24 cellular contexts compared by ENCODE assay signal in the genomic region with DNA sequence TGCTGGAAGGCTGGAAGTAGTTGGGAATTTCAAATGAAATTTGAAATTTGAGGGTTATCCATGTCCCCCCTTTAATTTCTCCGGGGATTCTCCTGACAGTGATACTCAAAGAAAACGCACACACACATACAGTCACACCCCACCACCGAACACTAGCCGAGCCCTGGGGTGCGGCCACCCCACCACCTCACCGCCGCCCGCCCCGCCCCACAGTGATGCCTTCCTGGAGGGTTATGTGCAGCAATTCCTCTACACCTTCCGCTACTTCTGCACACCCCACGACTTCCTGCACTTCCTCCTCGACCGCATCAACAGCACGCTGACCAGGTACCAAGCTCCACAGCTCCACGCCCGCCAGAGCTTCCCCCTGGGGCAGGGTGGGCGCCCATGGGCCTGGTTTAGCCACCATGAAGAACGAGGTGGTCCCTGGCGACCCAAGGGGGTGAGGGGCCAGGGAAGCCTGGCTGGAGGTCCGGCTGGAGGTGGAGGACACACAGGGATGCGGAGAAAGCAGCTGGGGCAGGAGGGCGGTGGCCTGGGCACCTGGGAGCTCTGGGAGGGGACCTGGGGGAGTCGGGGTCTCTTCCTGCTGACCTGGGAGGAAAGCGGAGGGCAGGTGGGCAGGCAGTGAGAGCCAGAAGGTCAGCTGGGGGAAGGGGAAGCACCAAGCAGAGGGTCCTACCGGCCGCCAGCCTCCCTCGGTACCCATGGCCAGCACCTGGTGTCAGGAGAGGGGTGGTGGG. TPM values are rescaled to one million over a fixed set of nuclear protein-coding genes. Genes with fewer than 3 reads are reported as not detected.
DNase-seq lines count a peak whose midpoint lies in the region; ATAC-seq, FAIRE-seq and TF ChIP-seq lines count a peak whose summit lies in the region.
"Had no signal": no experiment of that assay in that cellular context is flagged by ENCODE, and none has a peak within 500 bp of the region (broad histone marks: within the 10 kb centered on the region; RNA-seq: fewer than 3 reads in every experiment).

No MANE protein-coding gene starts in this region.

- CTCF ChIA-PET in activated CD8-positive, alpha-beta T cell treated with anti-CD3 and anti-CD28 coated beads, Interleukin-2, amount 10 ng/mL, durations not matched to agents 7 days and 5 days (lab: Charles Lee) = no interaction called here
- CTCF ChIA-PET in activated CD8-positive, alpha-beta T cell treated with anti-CD3 and anti-CD28 coated beads for 36 hours (lab: Charles Lee) = no interaction called here
- CTCF ChIA-PET in HEK293 (lab: Yijun Ruan, JAX) = no interaction called here
- CTCF ChIA-PET in H1 (lab: Charles Lee; ENCODE audit: partially characterized antibody) = interaction anchor here (0.7 to 1.6 kb wide), 3 partner anchors 15 to 52 kb away, joined by 3 to 5 read pairs (median 5); no protein-coding TSS in a partner anchor

- peak overlapping the region; percentile 40 for H4K91ac ChIP-seq in H1 (replicated peaks; ENCODE audit: insufficient read length, low read length)

- H3K36me3 ChIP-seq in HEK293 (ENCODE audit: control insufficient read depth in 2 of 2, insufficient read depth in 1 of 2, low read length in 2 of 2) (no peaks in the 10 kb centered on the region), H1 (ENCODE audit: control insufficient read depth in 2 of 4, insufficient read depth in 4 of 4, low read length in 3 of 4) (no peaks in the 10 kb centered on the region; a peak in 3 of 8 replicates)

- no peaks in the 10 kb centered on the region; a peak in 1 of 7 replicates for H3K27me3 ChIP-seq in H1 (replicated peaks in 1 of 4; ENCODE audit: control insufficient read depth in 3 of 4, extremely low read depth in 1 of 4, insufficient read depth in 3 of 4, low read length in 3 of 4)

- H3K4me2 ChIP-seq in H1 (ENCODE audit: insufficient read depth in 1 of 2, low read depth in 2 of 2, low read length in 2 of 2) = no peak overlapping the region
- H3K4me2 ChIP-seq: GM23338 had no signal

- H2BK12ac ChIP-seq in H1 (ENCODE audit: low read depth, low read length) = no peak overlapping the region

- no peaks in the 10 kb centered on the region for H3K36me3 Mint-ChIP-seq in activated CD8-positive, alpha-beta T cell treated with anti-CD3 and anti-CD28 coated beads, Interleukin-2, amount 10 ng/mL, durations not matched to agents 7 days and 5 days (ENCODE audit: low read depth)
- H3K36me3 Mint-ChIP-seq in activated CD8-positive, alpha-beta T cell treated with anti-CD3 and anti-CD28 coated beads for 36 hours (ENCODE audit: low read depth) = no peaks in the 10 kb centered on the region
- H3K36me3 Mint-ChIP-seq: CD14-positive monocyte; CD8-positive, alpha-beta T cell had no signal

- H3K79me1 ChIP-seq in H1 (ENCODE audit: low read depth, low read length) = no peaks in the 10 kb centered on the region

- no peak for TF ChIP-seq RAD21 in H1 (IDR thresholded peaks at IDR 0.05 in 1 of 2, conservative IDR thresholded peaks at IDR 0.05 in 1 of 2; ENCODE audit: low read depth in 2 of 2, low read length in 2 of 2)

- FAIRE-seq in H1 (lab: Jason Lieb, UNC) = no peak
- FAIRE-seq: A204.1, D721Med, G401.6, GM12891, HepG2, HTR-8/SVneo had no signal

- peak overlapping the region; percentile 61 for H3K27ac Mint-ChIP-seq in activated CD8-positive, alpha-beta T cell treated with anti-CD3 and anti-CD28 coated beads, Interleukin-2, amount 10 ng/mL, durations not matched to agents 7 days and 5 days
- no peak overlapping the region for H3K27ac Mint-ChIP-seq in activated CD8-positive, alpha-beta T cell treated with anti-CD3 and anti-CD28 coated beads for 36 hours
- H3K27ac Mint-ChIP-seq: B cell; CD8-positive, alpha-beta T cell; GM23338; H9; HFFc6 had no signal

- peaks cover 7% of the 10 kb centered on the region for H3K4me1 Mint-ChIP-seq in activated CD8-positive, alpha-beta T cell treated with anti-CD3 and anti-CD28 coated beads, Interleukin-2, amount 10 ng/mL, durations not matched to agents 7 days and 5 days (ENCODE audit: low read depth)
- H3K4me1 Mint-ChIP-seq in activated CD8-positive, alpha-beta T cell treated with anti-CD3 and anti-CD28 coated beads for 36 hours (ENCODE audit: low read depth) = no peaks in the 10 kb centered on the region
- H3K4me1 Mint-ChIP-seq: B cell, CD14-positive monocyte, GM23338, H9 had no signal

- H3K4ac ChIP-seq in H1 (replicated peaks; ENCODE audit: insufficient read length, low read depth, low read length) = no peak overlapping the region

- H3K4me3 Mint-ChIP-seq in activated CD8-positive, alpha-beta T cell treated with anti-CD3 and anti-CD28 coated beads, Interleukin-2, amount 10 ng/mL, durations not matched to agents 7 days and 5 days = peak overlapping the region; percentile 16
- no peak overlapping the region for H3K4me3 Mint-ChIP-seq in activated CD8-positive, alpha-beta T cell treated with anti-CD3 and anti-CD28 coated beads for 36 hours
- H3K4me3 Mint-ChIP-seq: B cell; CD14-positive monocyte; CD8-positive, alpha-beta T cell; GM23338; H9; HFFc6 had no signal

- no peaks in the 10 kb centered on the region for H3K79me2 ChIP-seq in H1 (ENCODE audit: control insufficient read depth in 1 of 2, insufficient read depth in 2 of 2, low read length in 2 of 2)

- TF ChIP-seq EP300 in H1 (IDR thresholded peaks at IDR 0.05; ENCODE audit: borderline replicate concordance in 1 of 2, low read depth in 2 of 2, low read length in 2 of 2) = no peak

- peaks cover 0 to 12% of the 10 kb centered on the region in 2 experiments for H4K20me1 ChIP-seq in H1 (replicated peaks in 1 of 2; ENCODE audit: control insufficient read depth in 1 of 2, insufficient read depth in 2 of 2, low read length in 2 of 2)

- no peak overlapping the region for H3K14ac ChIP-seq in H1 (ENCODE audit: insufficient read length)

- no peak overlapping the region; the same call in 1 of the 2 replicates for H3K18ac ChIP-seq in H1 (ENCODE audit: extremely low read depth, low read length)

- TF ChIP-seq POLR2A in H1 (IDR thresholded peaks at IDR 0.05; ENCODE audit: control extremely low read depth in 1 of 2, low read depth in 2 of 2, low read length in 2 of 2) = no peak

- no peak overlapping the region for H3K23ac ChIP-seq in H1 (ENCODE audit: insufficient read length)

- no peak overlapping the region for H2AFZ ChIP-seq in H1 (ENCODE audit: low read length)
- H2AFZ ChIP-seq: GM23338 had no signal

- no peak overlapping the region for H2BK15ac ChIP-seq in H1 (ENCODE audit: low read length)

- H3K4me3 ChIP-seq in HEK293 (ENCODE audit: low read depth, low read length) = no peak overlapping the region
- no peak overlapping the region for H3K4me3 ChIP-seq in H1 (ENCODE audit: extremely low read depth in 1 of 4, insufficient read depth in 2 of 4, low read depth in 3 of 4, low read length in 4 of 4)
- H3K4me3 ChIP-seq: GM23338 had no signal

- TF ChIP-seq CTCF in activated CD8-positive, alpha-beta T cell treated with anti-CD3 and anti-CD28 coated beads for 36 hours (IDR thresholded peaks at IDR 0.05) = no peak
- no peak for TF ChIP-seq CTCF in HEK293 (tag by site-specific recombination; IDR thresholded peaks at IDR 0.05)
- TF ChIP-seq CTCF in H1 (IDR thresholded peaks at IDR 0.05; ENCODE audit: control extremely low read depth in 1 of 3, insufficient read depth in 1 of 3, low read depth in 1 of 3, low read length in 3 of 3) = no peak

- no peak overlapping the region for H2BK5ac ChIP-seq in H1 (ENCODE audit: low read depth, low read length)

- DNase-seq in activated CD8-positive, alpha-beta T cell treated with anti-CD3 and anti-CD28 coated beads, Interleukin-2, amount 10 ng/mL, durations not matched to agents 7 days and 5 days = peak; percentile 49
- no peak for DNase-seq in activated CD8-positive, alpha-beta T cell treated with anti-CD3 and anti-CD28 coated beads for 36 hours
- peak; percentile 30 for DNase-seq in Right ventricle myocardium inferior (ENCODE audit: missing footprints)
- no peak for DNase-seq in left ventricle myocardium superior
- DNase-seq in H1 (ENCODE audit: low read depth in 1 of 2, low spot score in 2 of 2) = no peak
- DNase-seq: COR-L47, DMS153, DMS79 treated with DMSO at 0.1 percent for 48 hours, EL, H9, HFFc6 had no signal

- ATAC-seq in activated CD8-positive, alpha-beta T cell treated with anti-CD3 and anti-CD28 coated beads, Interleukin-2, amount 10 ng/mL, durations not matched to agents 7 days and 5 days = peak; percentile 49
- ATAC-seq in activated CD8-positive, alpha-beta T cell treated with anti-CD3 and anti-CD28 coated beads for 36 hours = no peak
- ATAC-seq in Right ventricle myocardium inferior (no peak), left ventricle myocardium superior (no peak), GM19463 (IDR thresholded peaks at IDR 0.05; ENCODE audit: unreplicated experiment) (no peak), HG03442 (IDR thresholded peaks at IDR 0.05; ENCODE audit: unreplicated experiment) (no peak)
- ATAC-seq: CD8-positive, alpha-beta T cell; GM23338; HepG2 had no signal

- H3K4me1 ChIP-seq in HEK293 (ENCODE audit: control insufficient read depth, insufficient read depth, low read length) (no peaks in the 10 kb centered on the region; the same call in 1 of the 2 replicates), H1 (replicated peaks in 1 of 4; ENCODE audit: control insufficient read depth in 3 of 4, insufficient read depth in 4 of 4, low read length in 3 of 4) (no peaks in the 10 kb centered on the region; a peak in 1 of 7 replicates)

- H3K27me3 Mint-ChIP-seq in activated CD8-positive, alpha-beta T cell treated with anti-CD3 and anti-CD28 coated beads, Interleukin-2, amount 10 ng/mL, durations not matched to agents 7 days and 5 days (ENCODE audit: low read depth) = no peaks in the 10 kb centered on the region
- no peaks in the 10 kb centered on the region for H3K27me3 Mint-ChIP-seq in activated CD8-positive, alpha-beta T cell treated with anti-CD3 and anti-CD28 coated beads for 36 hours

- H3K56ac ChIP-seq in H1 (replicated peaks; ENCODE audit: insufficient read length, low read depth, low read length) = no peak overlapping the region

- H2AK5ac ChIP-seq in H1 (ENCODE audit: low read depth, low read length) = no peak overlapping the region

- H3K27ac ChIP-seq in HEK293 (ENCODE audit: extremely low read depth, low read depth, low read length) (no peak overlapping the region), H1 (ENCODE audit: low read depth, low read length) (no peak overlapping the region)

- no peaks in the 10 kb centered on the region for H3K9me3 Mint-ChIP-seq in activated CD8-positive, alpha-beta T cell treated with anti-CD3 and anti-CD28 coated beads, Interleukin-2, amount 10 ng/mL, durations not matched to agents 7 days and 5 days (ENCODE audit: insufficient read depth)
- H3K9me3 Mint-ChIP-seq in activated CD8-positive, alpha-beta T cell treated with anti-CD3 and anti-CD28 coated beads for 36 hours = no peaks in the 10 kb centered on the region
- H3K9me3 Mint-ChIP-seq: CD14-positive monocyte; CD8-positive, alpha-beta T cell; GM23338; H9 had no signal

- peaks cover 8% of the 10 kb centered on the region for H3K23me2 ChIP-seq in H1 (ENCODE audit: low read depth, low read length)

- no peak overlapping the region for H2BK120ac ChIP-seq in H1 (replicated peaks; ENCODE audit: low read depth, low read length)

- no peaks in the 10 kb centered on the region for H3K9me3 ChIP-seq in HEK293 (ENCODE audit: control insufficient read depth, insufficient read depth, low read depth, low read length)
- H3K9me3 ChIP-seq in H1 (ENCODE audit: insufficient read depth in 2 of 2, low read depth in 1 of 2, low read length in 1 of 2) = peaks cover 0 to 2% of the 10 kb centered on the region in 2 experiments; a peak in 1 of 4 replicates

- intact Hi-C loops in activated CD8-positive, alpha-beta T cell treated with anti-CD3 and anti-CD28 coated beads for 36 hours (cut with micrococcal nuclease) = no loop called here
- intact Hi-C loops in Right ventricle myocardium inferior (cut with DNase I) (no loop called here), left ventricle myocardium superior (cut with micrococcal nuclease) (no loop called here)

- H4K8ac ChIP-seq in H1 (ENCODE audit: extremely low read depth, insufficient read depth, low read length) = no peak overlapping the region

- H4K5ac ChIP-seq in H1 (ENCODE audit: insufficient read length, low read depth, low read length) = no peak overlapping the region

- WGBS in H1 (ENCODE audit: extremely low coverage in 1 of 2, insufficient coverage in 1 of 2, insufficient read length in 1 of 2, insufficient replicate concordance in 2 of 2, low coverage in 1 of 2, low lambda C conversion rate in 2 of 2, missing lambda C conversion rate in 1 of 2), 2 experiments = 85% methylated on average over 7 of the region's 27 CpGs; no CpG with 5 or more reads in 1 of the 2 experiments

- no peak overlapping the region for H2BK20ac ChIP-seq in H1 (ENCODE audit: low read length)

- POLR2A ChIA-PET in activated CD8-positive, alpha-beta T cell treated with anti-CD3 and anti-CD28 coated beads, Interleukin-2, amount 10 ng/mL, durations not matched to agents 7 days and 5 days (lab: Charles Lee) = no interaction called here
- POLR2A ChIA-PET in activated CD8-positive, alpha-beta T cell treated with anti-CD3 and anti-CD28 coated beads for 36 hours (lab: Charles Lee) = interaction anchor here (0.7 kb wide), 1 partner anchor 67 kb away, joined by 3 read pairs; no protein-coding TSS in a partner anchor
- POLR2A ChIA-PET in HEK293 (lab: Yijun Ruan, JAX) = no interaction called here
- POLR2A ChIA-PET in H1 (lab: Charles Lee; ENCODE audit: partially characterized antibody) = interaction anchor here (0.9 to 2.3 kb wide), 2 partner anchors 8 to 49 kb away, joined by 3 to 8 read pairs; no protein-coding TSS in a partner anchor

- no peak overlapping the region for H3K9ac ChIP-seq in H1 (replicated peaks in 1 of 4; ENCODE audit: extremely low read depth in 1 of 4, low read depth in 3 of 4, low read length in 3 of 4)

RNA-seq across cellular contexts. Expression of gene UTF1, which starts 19.4 kb away (rescaled TPM):
- not detected for total RNA-seq in activated CD8-positive, alpha-beta T cell treated with anti-CD3 and anti-CD28 coated beads, Interleukin-2, amount 10 ng/mL, durations not matched to agents 7 days and 5 days
- total RNA-seq in activated CD8-positive, alpha-beta T cell treated with anti-CD3 and anti-CD28 coated beads for 36 hours = not detected
- total RNA-seq in Right ventricle myocardium inferior = not detected
- total RNA-seq in left ventricle myocardium superior = not detected
- 21.7 and 21.8 TPM in 2 replicates for total RNA-seq in H1 (2021; fragmentation: NEBNext Ultra II Directional; extraction: Animal tissue kit (Norgen Biotek cat#: 25700))
- polyA plus RNA-seq in H1 (2011; rRNA removed) = 0.47 and 0.97 TPM in 2 replicates
- 0.56 TPM for polyA plus RNA-seq in H1 (2011; cell fraction: cytosol; rRNA removed)
- 3.0 TPM for polyA plus RNA-seq in H1 (2011; cell fraction: nucleus; rRNA removed)
- polyA plus RNA-seq in H1 (2012, experiment 1 of 2) = 4.6 to 12.2 TPM (median 10.6 TPM) in 4 replicates
- polyA plus RNA-seq in H1 (2012, experiment 2 of 2) = 0.80 TPM
- polyA plus RNA-seq in H1 (2013, experiment 1 of 2) = 23.8 TPM
- 24.8 TPM for polyA plus RNA-seq in H1 (2013, experiment 2 of 2)
- not detected in 2 replicates for polyA minus RNA-seq in H1 (2011; rRNA and poly(A)+ RNA removed)
- polyA minus RNA-seq in H1 (2011; cell fraction: cytosol; rRNA and poly(A)+ RNA removed) = 6.3 TPM
- polyA minus RNA-seq in H1 (2011; cell fraction: nucleus; rRNA and poly(A)+ RNA removed) = 4.3 TPM
- total RNA-seq: CD8-positive, alpha-beta T cell; HepG2; HFFc6 had no signal
- polyA plus RNA-seq: HepG2 had no signal

RNA-seq across cellular contexts. Expression of gene VENTX, which starts 27.1 kb away (rescaled TPM):
- total RNA-seq in activated CD8-positive, alpha-beta T cell treated with anti-CD3 and anti-CD28 coated beads, Interleukin-2, amount 10 ng/mL, durations not matched to agents 7 days and 5 days = not detected
- under 1 TPM in 1 of 2 experiments, not detected in 1; 0.09 TPM for total RNA-seq in activated CD8-positive, alpha-beta T cell treated with anti-CD3 and anti-CD28 coated beads for 36 hours
- total RNA-seq in Right ventricle myocardium inferior (0.54 TPM), left ventricle myocardium superior (0.99 TPM)
- total RNA-seq in H1 (2021; fragmentation: NEBNext Ultra II Directional; extraction: Animal tissue kit (Norgen Biotek cat#: 25700)) = 4.7 and 5.6 TPM in 2 replicates
- polyA plus RNA-seq in H1 (2011; rRNA removed) = 5.6 and 7.8 TPM in 2 replicates
- 4.6 TPM for polyA plus RNA-seq in H1 (2011; cell fraction: cytosol; rRNA removed)
- 17.4 TPM for polyA plus RNA-seq in H1 (2011; cell fraction: nucleus; rRNA removed)
- 3.4 to 5.9 TPM (median 5.1 TPM) in 4 replicates for polyA plus RNA-seq in H1 (2012, experiment 1 of 2)
- 3.8 TPM for polyA plus RNA-seq in H1 (2012, experiment 2 of 2)
- 3.8 TPM for polyA plus RNA-seq in H1 (2013, experiment 1 of 2)
- 3.5 TPM for polyA plus RNA-seq in H1 (2013, experiment 2 of 2)
- polyA minus RNA-seq in H1 (2011; rRNA and poly(A)+ RNA removed) = 1.6 and 1.7 TPM in 2 replicates
- polyA minus RNA-seq in H1 (2011; cell fraction: cytosol; rRNA and poly(A)+ RNA removed) = 5.8 TPM
- 6.0 TPM for polyA minus RNA-seq in H1 (2011; cell fraction: nucleus; rRNA and poly(A)+ RNA removed)
- total RNA-seq: B cell; CD8-positive, alpha-beta T cell; HepG2; HFFc6 had no signal
- polyA plus RNA-seq: HepG2 had no signal

RNA-seq across cellular contexts. Expression of gene KNDC1, which starts 50.5 kb away (rescaled TPM):
- under 1 TPM; 0.21 to 0.32 TPM for total RNA-seq in activated CD8-positive, alpha-beta T cell treated with anti-CD3 and anti-CD28 coated beads, Interleukin-2, amount 10 ng/mL, durations not matched to agents 7 days and 5 days
- total RNA-seq in activated CD8-positive, alpha-beta T cell treated with anti-CD3 and anti-CD28 coated beads for 36 hours = not detected
- not detected for total RNA-seq in Right ventricle myocardium inferior
- 0.20 TPM for total RNA-seq in left ventricle myocardium superior
- 16.7 and 19.3 TPM in 2 replicates for total RNA-seq in H1 (2021; fragmentation: NEBNext Ultra II Directional; extraction: Animal tissue kit (Norgen Biotek cat#: 25700))
- polyA plus RNA-seq in H1 (2011; rRNA removed) = 7.5 and 10.4 TPM in 2 replicates
- polyA plus RNA-seq in H1 (2011; cell fraction: cytosol; rRNA removed) = 8.2 TPM
- polyA plus RNA-seq in H1 (2011; cell fraction: nucleus; rRNA removed) = 24.2 TPM
- 10.6 to 18.0 TPM (median 14.3 TPM) in 4 replicates for polyA plus RNA-seq in H1 (2012, experiment 1 of 2)
- 7.0 TPM for polyA plus RNA-seq in H1 (2012, experiment 2 of 2)
- polyA plus RNA-seq in H1 (2013, experiment 1 of 2) = 6.2 TPM
- polyA plus RNA-seq in H1 (2013, experiment 2 of 2) = 5.8 TPM
- polyA minus RNA-seq in H1 (2011; rRNA and poly(A)+ RNA removed) = 14.2 and 17.3 TPM in 2 replicates
- 9.8 TPM for polyA minus RNA-seq in H1 (2011; cell fraction: cytosol; rRNA and poly(A)+ RNA removed)
- 27.6 TPM for polyA minus RNA-seq in H1 (2011; cell fraction: nucleus; rRNA and poly(A)+ RNA removed)
- total RNA-seq: CD8-positive, alpha-beta T cell; HepG2 had no signal

Comparison
In these comparisons a context has a peak if more than half of its experiments do, and no peak if none do; other contexts are left out.
1. DNase-seq: peak in activated CD8-positive, alpha-beta T cell treated with anti-CD3 and anti-CD28 coated beads, Interleukin-2, amount 10 ng/mL, durations not matched to agents 7 days and 5 days (single experiment) and Right ventricle myocardium inferior (single experiment); none in activated CD8-positive, alpha-beta T cell treated with anti-CD3 and anti-CD28 coated beads for 36 hours (single experiment), left ventricle myocardium superior (single experiment) and H1 (0 of 2).
2. POLR2A ChIA-PET loops: an anchor here in activated CD8-positive, alpha-beta T cell treated with anti-CD3 and anti-CD28 coated beads for 36 hours (0.7 kb wide) and H1 (0.9 to 2.3 kb wide); none called in activated CD8-positive, alpha-beta T cell treated with anti-CD3 and anti-CD28 coated beads, Interleukin-2, amount 10 ng/mL, durations not matched to agents 7 days and 5 days and HEK293.
3. RNA of gene UTF1, which starts 19.4 kb away (total RNA-seq): 21.7 to 21.8 TPM in H1; not detected in activated CD8-positive, alpha-beta T cell treated with anti-CD3 and anti-CD28 coated beads for 36 hours, not detected in Right ventricle myocardium inferior (single experiment), not detected in activated CD8-positive, alpha-beta T cell treated with anti-CD3 and anti-CD28 coated beads, Interleukin-2, amount 10 ng/mL, durations not matched to agents 7 days and 5 days and not detected in left ventricle myocardium superior (single experiment); every median in the first group is over 10 times any median in the second.
4. RNA of gene KNDC1, which starts 50.5 kb away (total RNA-seq): 16.7 to 19.3 TPM in H1; 0.21 to 0.32 TPM in activated CD8-positive, alpha-beta T cell treated with anti-CD3 and anti-CD28 coated beads, Interleukin-2, amount 10 ng/mL, durations not matched to agents 7 days and 5 days, 0.20 TPM in left ventricle myocardium superior (single experiment), not detected in activated CD8-positive, alpha-beta T cell treated with anti-CD3 and anti-CD28 coated beads for 36 hours and not detected in Right ventricle myocardium inferior (single experiment); every median in the first group is over 10 times any median in the second.